18 cellular contexts compared by ENCODE assay signal in genomic region chr13:112715715-112716460, GRCh38. TPM values are rescaled to one million over a fixed set of nuclear protein-coding genes. Genes with fewer than 3 reads are reported as not detected.
A peak's percentile ranks its signal among the peaks of the same experiment; 100 is the strongest.
DNase-seq lines count a peak whose midpoint lies in the region; ATAC-seq and TF ChIP-seq lines count a peak whose summit lies in the region.
"Had no signal": no experiment of that assay in that cellular context is flagged by ENCODE, and none has a peak within 500 bp of the region (broad histone marks: within the 10 kb centered on the region; RNA-seq: fewer than 3 reads in every experiment).

No MANE protein-coding gene starts in this region.

- no peak overlapping the region for H3K9ac ChIP-seq in endodermal cell (ENCODE audit: extremely low read depth, low read length, poor library complexity, severe bottlenecking)
- H3K9ac ChIP-seq in MM.1S (ENCODE audit: low read length), result no peak overlapping the region
- no peak overlapping the region for H3K9ac ChIP-seq in SK-N-SH

- CTCF ChIA-PET in HEK293 (lab: Yijun Ruan, JAX), result no interaction called here
- CTCF ChIA-PET in SK-N-SH (lab: Yijun Ruan, JAX), result no interaction called here

- WGBS in endodermal cell (ENCODE audit: insufficient coverage in 1 of 2, insufficient read length in 1 of 2), 2 experiments, result 75 to 88% methylated on average over 4 to 12 of the region's 13 CpGs
- 89% methylated on average over 9 of the region's 13 CpGs for WGBS in SK-N-SH (ENCODE audit: low lambda C conversion rate)

- H3K9me2 ChIP-seq in MM.1S (replicated peaks; ENCODE audit: insufficient read depth, low read length) (no peaks in the 10 kb centered on the region), SK-N-SH (no peaks in the 10 kb centered on the region)

- no peaks in the 10 kb centered on the region for H3K36me3 ChIP-seq in HEK293 (ENCODE audit: control insufficient read depth in 2 of 2, insufficient read depth in 1 of 2, low read length in 2 of 2)
- peaks cover 4% of the 10 kb centered on the region for H3K36me3 ChIP-seq in endodermal cell (ENCODE audit: control insufficient read depth, insufficient read depth, low read length)
- no peaks in the 10 kb centered on the region for H3K36me3 ChIP-seq in MM.1S (replicated peaks; ENCODE audit: insufficient read depth, low read length)
- no peaks in the 10 kb centered on the region for H3K36me3 ChIP-seq in SK-N-SH (replicated peaks in 1 of 2; ENCODE audit: control insufficient read depth in 1 of 2, insufficient read depth in 2 of 2, low read length in 1 of 2)
- H3K36me3 ChIP-seq: gastrocnemius medialis, SJCRH30 had no signal

- H2AFZ ChIP-seq in MM.1S (ENCODE audit: low read length) (no peak overlapping the region), SK-N-SH (ENCODE audit: low read depth) (no peak overlapping the region)

- H3K4me3 ChIP-seq in GM12865 (ENCODE audit: low read depth, low read length) (no peak overlapping the region), HEK293 (ENCODE audit: low read depth, low read length) (no peak overlapping the region), endodermal cell (ENCODE audit: low read length) (no peak overlapping the region), MM.1S (ENCODE audit: low read length) (no peak overlapping the region), SK-N-SH (ENCODE audit: low read depth in 2 of 2, low read length in 1 of 2) (no peak overlapping the region)
- H3K4me3 ChIP-seq: dorsolateral prefrontal cortex, gastrocnemius medialis, SJCRH30 had no signal

- H3K4me1 ChIP-seq in HEK293 (ENCODE audit: control insufficient read depth, insufficient read depth, low read length) (0 out of 2 replicates have a peak, but pooled peaks cover 2% of the 10 kb centered on the region), endodermal cell (ENCODE audit: control insufficient read depth, insufficient read depth, low read length) (peaks cover 11% of the 10 kb centered on the region), MM.1S (ENCODE audit: low read length) (no peaks in the 10 kb centered on the region), SK-N-SH (ENCODE audit: control insufficient read depth in 1 of 2, insufficient read depth in 2 of 2, low read depth in 1 of 2, low read length in 1 of 2) (peaks cover 12 to 15% of the 10 kb centered on the region in 2 experiments; a peak in 3 of 4 replicates)

- H3K27me3 ChIP-seq in endodermal cell (ENCODE audit: control insufficient read depth, insufficient read depth, low read length, poor library complexity, severe bottlenecking), result no peaks in the 10 kb centered on the region
- H3K27me3 ChIP-seq in MM.1S (replicated peaks; ENCODE audit: insufficient read depth, low read length), result no peaks in the 10 kb centered on the region
- no peaks in the 10 kb centered on the region for H3K27me3 ChIP-seq in SK-N-SH (ENCODE audit: insufficient read depth)
- H3K27me3 ChIP-seq: dorsolateral prefrontal cortex, gastrocnemius medialis, SJCRH30 had no signal

- H3K4me1 Mint-ChIP-seq in endodermal cell, result peaks cover 54% of the 10 kb centered on the region

- no peak for TF ChIP-seq RAD21 in SK-N-SH (IDR thresholded peaks at IDR 0.05; ENCODE audit: low read length)

- no peak overlapping the region for H3K27ac ChIP-seq in HEK293 (ENCODE audit: extremely low read depth, low read depth, low read length)
- no peak overlapping the region for H3K27ac ChIP-seq in endodermal cell (ENCODE audit: low read depth, low read length)
- no peak overlapping the region for H3K27ac ChIP-seq in MM.1S (ENCODE audit: low read length)
- no peak overlapping the region for H3K27ac ChIP-seq in SK-N-SH (ENCODE audit: low read depth in 2 of 2, low read length in 1 of 2)
- H3K27ac ChIP-seq: gastrocnemius medialis, SJCRH30 had no signal

- DNase-seq in GM12865 (ENCODE audit: low read depth) (peak; percentile 28), endodermal cell (peak; percentile 78), sciatic nerve (ENCODE audit: low spot score) (peak; percentile 48), MM.1S (no peak), DMS153 (lab: John Stamatoyannopoulos, UW) (no peak), SK-N-SH (no peak)
- DNase-seq: activated CD8-positive, alpha-beta memory T cell treated with anti-CD3 and anti-CD28 coated beads for 24 hours; gastrocnemius medialis; GF-D8; left colon; NCI-H1694; NCI-H524 treated with DMSO at 0.1 percent for 48 hours; stimulated activated CD4-positive, alpha-beta T cell treated with anti-CD3 and anti-CD28 coated beads, Interleukin-2, amount 100 ng/mL, for 48 hours had no signal

- H3K4me2 ChIP-seq in MM.1S (ENCODE audit: low read depth, low read length) (no peak overlapping the region), SK-N-SH (no peak overlapping the region)

- H3K4me3 Mint-ChIP-seq in endodermal cell, result peak overlapping the region; percentile 20
- H3K4me3 Mint-ChIP-seq: B cell had no signal

- ATAC-seq in sciatic nerve, result no peak
- ATAC-seq: activated CD4-positive, CD25-positive, alpha-beta regulatory T cell treated with anti-CD3 and anti-CD28 coated beads, Interleukin-2, amount 50 U/mL, for 24 hours; gastrocnemius medialis; left colon had no signal

- peak overlapping the region; percentile 81 for H3K27ac Mint-ChIP-seq in endodermal cell
- H3K27ac Mint-ChIP-seq: B cell had no signal

- H4K20me1 ChIP-seq in MM.1S (ENCODE audit: insufficient read depth, low read length) (no peaks in the 10 kb centered on the region), SK-N-SH (ENCODE audit: insufficient read depth) (no peaks in the 10 kb centered on the region)

- peaks cover 6% of the 10 kb centered on the region for H3K9me3 Mint-ChIP-seq in endodermal cell

- H3K27me3 Mint-ChIP-seq in endodermal cell (ENCODE audit: insufficient read depth), result no peaks in the 10 kb centered on the region
- H3K27me3 Mint-ChIP-seq: B cell had no signal

- H3K9me3 ChIP-seq in HEK293 (ENCODE audit: control insufficient read depth, insufficient read depth, low read depth, low read length) (no peaks in the 10 kb centered on the region), endodermal cell (ENCODE audit: control insufficient read depth, low read length) (no peaks in the 10 kb centered on the region), MM.1S (replicated peaks; ENCODE audit: insufficient read depth, low read length) (no peaks in the 10 kb centered on the region), SK-N-SH (no peaks in the 10 kb centered on the region)
- H3K9me3 ChIP-seq: gastrocnemius medialis, SJCRH30 had no signal

- intact Hi-C loops in sciatic nerve (cut with DNase I), result no loop called here

- H3K79me2 ChIP-seq in MM.1S (ENCODE audit: low read length), result peaks cover 69% of the 10 kb centered on the region
- H3K79me2 ChIP-seq in SK-N-SH (ENCODE audit: insufficient read depth), result peaks cover 6% of the 10 kb centered on the region; the same call in 1 of the 2 replicates

- no peaks in the 10 kb centered on the region for H3F3A ChIP-seq in MM.1S (ENCODE audit: insufficient read depth, low read length)
- H3F3A ChIP-seq in SK-N-SH (replicated peaks; ENCODE audit: insufficient read depth), result peaks cover 16% of the 10 kb centered on the region

- no peak for TF ChIP-seq CTCF in GM12865 (IDR thresholded peaks at IDR 0.05; ENCODE audit: insufficient read depth, low read depth, low read length, missing control alignments)
- no peak for TF ChIP-seq CTCF in HEK293 (tag by site-specific recombination; IDR thresholded peaks at IDR 0.05)
- no peak for TF ChIP-seq CTCF in endodermal cell (conservative IDR thresholded peaks at IDR 0.05)
- TF ChIP-seq CTCF in MM.1S (IDR thresholded peaks at IDR 0.05; ENCODE audit: low read length), result no peak
- no peak for TF ChIP-seq CTCF in SK-N-SH (IDR thresholded peaks at IDR 0.05)

- TF ChIP-seq EP300 in SK-N-SH (IDR thresholded peaks at IDR 0.05; ENCODE audit: borderline replicate concordance in 1 of 2, low read depth in 1 of 2, low read length in 1 of 2), result no peak

- H3K36me3 Mint-ChIP-seq in endodermal cell (ENCODE audit: low read depth), result peaks cover 20% of the 10 kb centered on the region

- POLR2A ChIA-PET in HEK293 (lab: Yijun Ruan, JAX) (no interaction called here), SK-N-SH (lab: Yijun Ruan, JAX) (no interaction called here)

TF ChIP-seq in HEK293, 187 proteins besides CTCF, POLR2A, EP300 and RAD21:
- no peak for TF ChIP-seq ZNF239 (tag by site-specific recombination; IDR thresholded peaks at IDR 0.05)
- TF ChIP-seq GLIS1 (tag by site-specific recombination; IDR thresholded peaks at IDR 0.05), result 0 out of 2 replicates have a peak, but pooled peaks have one; percentile 34
- TF ChIP-seq IKZF3 (tag by site-specific recombination; IDR thresholded peaks at IDR 0.05), result 0 out of 2 replicates have a peak, but pooled peaks have one; percentile 16
TF ChIP-seq in HEK293: peak in this region for 2.

TF ChIP-seq in SK-N-SH, 30 proteins besides CTCF, POLR2A, EP300 and RAD21 (continues in another document):
- no peak for TF ChIP-seq SIN3A (IDR thresholded peaks at IDR 0.05; ENCODE audit: borderline replicate concordance, low read depth, low read length)
- TF ChIP-seq FOSL2 (IDR thresholded peaks at IDR 0.05; ENCODE audit: borderline replicate concordance, low read depth), result no peak
- TF ChIP-seq, protein P1, sequence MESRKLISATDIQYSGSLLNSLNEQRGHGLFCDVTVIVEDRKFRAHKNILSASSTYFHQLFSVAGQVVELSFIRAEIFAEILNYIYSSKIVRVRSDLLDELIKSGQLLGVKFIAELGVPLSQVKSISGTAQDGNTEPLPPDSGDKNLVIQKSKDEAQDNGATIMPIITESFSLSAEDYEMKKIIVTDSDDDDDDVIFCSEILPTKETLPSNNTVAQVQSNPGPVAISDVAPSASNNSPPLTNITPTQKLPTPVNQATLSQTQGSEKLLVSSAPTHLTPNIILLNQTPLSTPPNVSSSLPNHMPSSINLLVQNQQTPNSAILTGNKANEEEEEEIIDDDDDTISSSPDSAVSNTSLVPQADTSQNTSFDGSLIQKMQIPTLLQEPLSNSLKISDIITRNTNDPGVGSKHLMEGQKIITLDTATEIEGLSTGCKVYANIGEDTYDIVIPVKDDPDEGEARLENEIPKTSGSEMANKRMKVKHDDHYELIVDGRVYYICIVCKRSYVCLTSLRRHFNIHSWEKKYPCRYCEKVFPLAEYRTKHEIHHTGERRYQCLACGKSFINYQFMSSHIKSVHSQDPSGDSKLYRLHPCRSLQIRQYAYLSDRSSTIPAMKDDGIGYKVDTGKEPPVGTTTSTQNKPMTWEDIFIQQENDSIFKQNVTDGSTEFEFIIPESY (IDR thresholded peaks at IDR 0.05; ENCODE audit: borderline replicate concordance, low read depth), result no peak
- no peak for TF ChIP-seq RXRA (IDR thresholded peaks at IDR 0.05; ENCODE audit: borderline replicate concordance, low read depth)
- no peak for TF ChIP-seq YY1 (IDR thresholded peaks at IDR 0.05; ENCODE audit: low read depth)
- no peak for TF ChIP-seq GATA2 (CRISPR knock-in tag; IDR thresholded peaks at IDR 0.05)

RNA-seq across cellular contexts. Expression of gene ATP11A, which starts 26.1 kb away (rescaled TPM):
- total RNA-seq in endodermal cell (100 to 1,000 TPM; 122 to 140 TPM), sciatic nerve (75.6 TPM)
- polyA plus RNA-seq in endodermal cell (2013, experiment 1 of 2), result 32.6 TPM
- 30.0 TPM for polyA plus RNA-seq in endodermal cell (2013, experiment 2 of 2)
- polyA plus RNA-seq in SK-N-SH (2012; rRNA removed), result 2.9 and 4.1 TPM in 2 replicates
- 3.0 and 3.8 TPM in 2 replicates for polyA plus RNA-seq in SK-N-SH (2012; cell fraction: cytosol; rRNA removed)
- polyA plus RNA-seq in SK-N-SH (2012; cell fraction: nucleus; rRNA removed), result 11.6 and 12.7 TPM in 2 replicates

Comparison
In these comparisons a context has a peak if more than half of its experiments do, and no peak if none do; other contexts are left out.
1. DNase-seq: peak in GM12865 (single experiment), endodermal cell (single experiment) and sciatic nerve (single experiment); none in MM.1S (single experiment), DMS153 (single experiment) and SK-N-SH (single experiment).